In genomic region chr19:52170863-52171320, GRCh38 we compare ENCODE assay signal across 8 cellular contexts. TPM values are rescaled to one million over a fixed set of nuclear protein-coding genes. Genes with fewer than 3 reads are reported as not detected.
DNase-seq lines count a peak whose midpoint lies in the region; ATAC-seq and TF ChIP-seq lines count a peak whose summit lies in the region.

No MANE protein-coding gene starts in this region.

- H3K27ac ChIP-seq in heart right ventricle (peak overlapping the region; percentile 43 to 90 (median 85)), psoas muscle (peak overlapping the region; percentile 71)

- 0 to 1% methylated on average over 22 of the region's 22 CpGs for WGBS in heart right ventricle, 2 donors
- WGBS in psoas muscle, 3 donors, result 0 to 1% (median 0%) methylated on average over 22 of the region's 22 CpGs

- intact Hi-C loops in heart right ventricle (cut with DNase I), result loop anchor here in 3 of 10 donors (1.0 to 5.0 kb wide), 3 partner anchors 19 to 34 kb away; partner anchors contain the start of genes ZNF616 (in 2 of the 3) and PPP2R1A (in 1 of the 3)
- intact Hi-C loops in psoas muscle (cut with DNase I), result loop anchor here (2.0 kb wide), 1 partner anchor 30 kb away; no protein-coding TSS in a partner anchor

- no peaks in the 10 kb centered on the region for H3K9me3 ChIP-seq in heart right ventricle
- no peaks in the 10 kb centered on the region for H3K9me3 ChIP-seq in psoas muscle

- H3K4me3 ChIP-seq in heart right ventricle, result peak overlapping the region; percentile 74 to 95 (median 80)
- peak overlapping the region; percentile 89 for H3K4me3 ChIP-seq in psoas muscle

- DNase-seq in NCI-H1092 treated with DMSO at 0.1 percent for 48 hours (lab: John Stamatoyannopoulos, UW) (peak; percentile 21), NCI-H1092 (lab: John Stamatoyannopoulos, UW) (no peak), heart right ventricle (peak; percentile 18 to 22), psoas muscle (peak; percentile 31 to 64), UCSD-AML1 (lab: John Stamatoyannopoulos, UW; ENCODE audit: unreplicated experiment) (no peak)
- DNase-seq in activated naive CD4-positive, alpha-beta T cell treated with anti-CD3 and anti-CD28 coated beads, Interleukin-2, amount 50 U/mL, for 16 hours, result peak; percentile 12

- TF ChIP-seq CTCF in heart right ventricle (IDR thresholded peaks at IDR 0.05) (no peak), psoas muscle (IDR thresholded peaks at IDR 0.05) (no peak)

- ATAC-seq in HG03196 (IDR thresholded peaks at IDR 0.05; ENCODE audit: unreplicated experiment) (peak; percentile 26), heart right ventricle (peak; percentile 13 to 68 (median 51)), psoas muscle (peak; percentile 36 to 71 (median 54)), GM19351 (IDR thresholded peaks at IDR 0.05; ENCODE audit: unreplicated experiment) (no peak)

- H3K36me3 ChIP-seq in heart right ventricle (peaks cover 0 to 36% (median 24%) of the 10 kb centered on the region in 9 donors), psoas muscle (ENCODE audit: insufficient read depth in 1 of 2, low read depth in 1 of 2) (peaks cover 0 to 31% of the 10 kb centered on the region in 2 donors)

- H3K27me3 ChIP-seq in heart right ventricle (no peaks in the 10 kb centered on the region), psoas muscle (ENCODE audit: insufficient read depth in 3 of 3, low read length in 2 of 3) (no peaks in the 10 kb centered on the region)

- H3K4me1 ChIP-seq in heart right ventricle (peaks cover 0 to 28% (median 14%) of the 10 kb centered on the region in 9 donors), psoas muscle (peaks cover 5% of the 10 kb centered on the region)

RNA-seq across cellular contexts. Expression of gene ZNF836, which starts 0.5 kb away (rescaled TPM):
- 10 to 100 TPM in 1 of 10 donors, 1 to 10 TPM in 9; 5.1 to 10.6 (median 7.1) TPM for total RNA-seq in heart right ventricle
- 1 to 10 TPM; 2.3 to 6.1 TPM for polyA plus RNA-seq in heart right ventricle
- total RNA-seq in psoas muscle, result 1 to 10 TPM; 2.1 to 6.4 (median 3.9) TPM
- polyA plus RNA-seq in psoas muscle, result 1 to 10 TPM; 1.3 to 4.4 (median 1.8) TPM

RNA-seq across cellular contexts. Expression of gene PPP2R1A, which starts 19.0 kb away (rescaled TPM):
- total RNA-seq in heart right ventricle (100 to 1,000 TPM; 337 to 469 (median 401) TPM), psoas muscle (100 to 1,000 TPM; 182 to 340 (median 268) TPM)
- polyA plus RNA-seq in heart right ventricle (100 to 1,000 TPM; 238 to 438 TPM), psoas muscle (100 to 1,000 TPM; 127 to 400 (median 139) TPM)

RNA-seq across cellular contexts. Expression of gene ZNF616, which starts 31.2 kb away (rescaled TPM):
- total RNA-seq in heart right ventricle (1 to 10 TPM; 4.9 to 8.0 (median 6.5) TPM), psoas muscle (1 to 10 TPM; 1.8 to 6.2 (median 3.8) TPM)
- polyA plus RNA-seq in heart right ventricle (1 to 10 TPM; 1.6 to 2.2 TPM), psoas muscle (1 to 10 TPM; 1.5 to 4.8 (median 2.2) TPM)

Comparison
In these comparisons a context has a peak if more than half of its experiments do, and no peak if none do; other contexts are left out.
1. DNase-seq: peak in NCI-H1092 treated with DMSO at 0.1 percent for 48 hours (single experiment), activated naive CD4-positive, alpha-beta T cell treated with anti-CD3 and anti-CD28 coated beads, Interleukin-2, amount 50 U/mL, for 16 hours (single experiment), heart right ventricle (2 of 2) and psoas muscle (2 of 2); none in NCI-H1092 (single experiment) and UCSD-AML1 (single experiment).